ENCODE assay signal across 20 cellular contexts in the genomic region with DNA sequence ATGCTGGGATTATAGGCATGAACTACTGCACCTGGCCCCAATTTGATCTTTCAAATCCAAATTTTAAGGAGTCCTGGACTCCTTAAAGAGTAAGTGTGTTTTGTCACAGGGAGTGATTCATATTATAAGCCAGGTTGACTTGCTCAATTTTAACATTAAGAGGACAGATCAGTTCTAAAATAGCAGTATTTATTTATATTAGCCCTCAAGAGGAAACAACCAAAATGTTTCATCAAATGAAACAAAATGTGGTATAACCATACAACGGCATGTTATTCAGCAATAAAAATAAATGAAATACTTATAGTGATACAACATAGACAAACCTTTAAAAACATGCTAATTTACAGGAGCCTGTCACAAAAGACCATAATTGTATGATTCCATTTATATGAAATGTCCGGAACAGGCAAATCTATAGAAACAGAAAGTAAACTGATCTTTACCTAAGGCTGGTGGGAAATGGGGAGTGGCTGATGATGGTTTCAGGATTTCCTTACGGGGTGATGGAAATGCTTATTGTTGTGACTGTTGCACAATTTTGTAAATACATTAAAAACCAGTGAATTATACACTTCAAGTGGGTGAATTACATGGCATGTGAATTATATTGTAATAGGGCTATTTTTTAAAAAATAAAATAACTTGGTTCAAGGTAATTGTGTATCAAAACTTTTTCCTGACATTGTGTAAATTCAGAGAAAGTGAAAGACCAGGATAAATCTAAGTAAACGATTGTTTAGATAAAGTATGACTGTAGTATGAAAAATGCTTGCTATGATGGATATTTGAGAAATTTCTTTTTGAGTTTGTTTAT.
DNase-seq lines count a peak whose midpoint lies in the region; ATAC-seq, FAIRE-seq and TF ChIP-seq lines count a peak whose summit lies in the region.
"Had no signal": no experiment of that assay in that cellular context is flagged by ENCODE, and none has a peak within 500 bp of the region (broad histone marks: within the 10 kb centered on the region; RNA-seq: fewer than 3 reads in every experiment).

No MANE protein-coding gene starts in this region.

- peak overlapping the region; percentile 29; the same call in 1 of the 2 replicates for H3K4me3 ChIP-seq in AG04450 (ENCODE audit: low read depth, low read length)
- no peak overlapping the region for H3K4me3 ChIP-seq in astrocyte of the spinal cord (ENCODE audit: low read depth, low read length)
- H3K4me3 ChIP-seq: adrenal gland, esophagus squamous epithelium, K562, prostate gland, stomach, vagina had no signal

- POLR2A ChIA-PET in AG04450 (lab: Yijun Ruan, JAX): interaction anchor here (1.5 kb wide), 1 partner anchor 79 kb away, joined by 3 read pairs; no protein-coding TSS in a partner anchor

- FAIRE-seq in GM19239 (lab: Jason Lieb, UNC): no peak
- FAIRE-seq: K562 had no signal

- intact Hi-C loops in posterior vena cava (cut with DNase I) (no loop called here), natural killer cell (cut with micrococcal nuclease) (no loop called here)

- H3K27ac ChIP-seq in AG04450 (ENCODE audit: low read depth, low read length) (no peak overlapping the region), foreskin keratinocyte (peak overlapping the region; percentile 96)
- H3K27ac ChIP-seq: prostate gland, stomach, vagina had no signal

- no peaks in the 10 kb centered on the region for H3K27me3 Mint-ChIP-seq in activated naive CD4-positive, alpha-beta T cell treated with anti-CD3 and anti-CD28 coated beads, Interleukin-2, amount 10 ng/mL, durations not matched to agents 7 days and 5 days
- H3K27me3 Mint-ChIP-seq in natural killer cell (ENCODE audit: low read depth in 2 of 2): no peaks in the 10 kb centered on the region
- H3K27me3 Mint-ChIP-seq: activated CD4-positive, alpha-beta memory T cell treated with anti-CD3 and anti-CD28 coated beads for 36 hours; naive thymus-derived CD4-positive, alpha-beta T cell had no signal

- no peaks in the 10 kb centered on the region for H3K9me3 ChIP-seq in AG04450 (ENCODE audit: control insufficient read depth, insufficient read depth, low read length)
- H3K9me3 ChIP-seq: adrenal gland, esophagus squamous epithelium, prostate gland, stomach, vagina had no signal

- no peak for DNase-seq in AG04450 (ENCODE audit: low read depth, low spot score)
- DNase-seq in M059J (ENCODE audit: low read depth): peak; percentile 59
- DNase-seq in astrocyte of the spinal cord (ENCODE audit: low read depth, low spot score): peak; percentile 22
- peak; percentile 34 to 54 for DNase-seq in foreskin keratinocyte
- no peak for DNase-seq in posterior vena cava (ENCODE audit: low spot score)
- no peak for DNase-seq in activated naive CD4-positive, alpha-beta T cell treated with anti-CD3 and anti-CD28 coated beads, Interleukin-2, amount 10 ng/mL, durations not matched to agents 7 days and 5 days
- DNase-seq in natural killer cell: no peak
- no peak for DNase-seq in GM19239 (ENCODE audit: insufficient read length, low spot score)
- DNase-seq: activated CD4-positive, alpha-beta memory T cell treated with anti-CD3 and anti-CD28 coated beads for 36 hours; activated T-cell treated with anti-CD3 and anti-CD28 coated beads, Interleukin-2, amount 50 U/mL, for 72 hours; adrenal gland; COR-L47; cortex of kidney; esophagus squamous epithelium; GF-D8; naive thymus-derived CD4-positive, alpha-beta T cell; stomach had no signal

- ATAC-seq in foreskin keratinocyte: no peak
- no peak for ATAC-seq in natural killer cell
- ATAC-seq: activated T-cell treated with anti-CD3 and anti-CD28 coated beads, Interleukin-2, amount 50 U/mL, for 72 hours; K562; naive thymus-derived CD4-positive, alpha-beta T cell had no signal

- peaks cover 29% of the 10 kb centered on the region for H3K4me1 ChIP-seq in foreskin keratinocyte
- H3K4me1 ChIP-seq: prostate gland, stomach had no signal

- in situ Hi-C loops in astrocyte of the spinal cord (cut with HindIII; ENCODE audit: low sequenced_read_pairs): no loop called here

- CTCF ChIA-PET in AG04450 (lab: Charles Lee): interaction anchor here (0.7 kb wide), 2 partner anchors 24 to 584 kb away, joined by 3 read pairs; no protein-coding TSS in a partner anchor
- CTCF ChIA-PET in activated naive CD4-positive, alpha-beta T cell treated with anti-CD3 and anti-CD28 coated beads, Interleukin-2, amount 10 ng/mL, durations not matched to agents 7 days and 5 days (lab: Charles Lee): no interaction called here

- H3K27me3 ChIP-seq in AG04450 (ENCODE audit: control insufficient read depth, insufficient read depth, low read length) (no peaks in the 10 kb centered on the region), foreskin keratinocyte (no peaks in the 10 kb centered on the region)
- H3K27me3 ChIP-seq: adrenal gland, esophagus squamous epithelium, stomach, vagina had no signal

- no peak overlapping the region for H3K27ac Mint-ChIP-seq in activated naive CD4-positive, alpha-beta T cell treated with anti-CD3 and anti-CD28 coated beads, Interleukin-2, amount 10 ng/mL, durations not matched to agents 7 days and 5 days
- H3K27ac Mint-ChIP-seq in natural killer cell: no peak overlapping the region
- H3K27ac Mint-ChIP-seq: activated CD4-positive, alpha-beta memory T cell treated with anti-CD3 and anti-CD28 coated beads for 36 hours; activated T-cell treated with anti-CD3 and anti-CD28 coated beads, Interleukin-2, amount 50 U/mL, for 72 hours; naive thymus-derived CD4-positive, alpha-beta T cell had no signal

- H3K4me3 Mint-ChIP-seq in activated naive CD4-positive, alpha-beta T cell treated with anti-CD3 and anti-CD28 coated beads, Interleukin-2, amount 10 ng/mL, durations not matched to agents 7 days and 5 days: no peak overlapping the region
- H3K4me3 Mint-ChIP-seq in natural killer cell: no peak overlapping the region
- H3K4me3 Mint-ChIP-seq: activated CD4-positive, alpha-beta memory T cell treated with anti-CD3 and anti-CD28 coated beads for 36 hours; activated T-cell treated with anti-CD3 and anti-CD28 coated beads, Interleukin-2, amount 50 U/mL, for 72 hours; naive thymus-derived CD4-positive, alpha-beta T cell had no signal

- H3K9me3 Mint-ChIP-seq in activated naive CD4-positive, alpha-beta T cell treated with anti-CD3 and anti-CD28 coated beads, Interleukin-2, amount 10 ng/mL, durations not matched to agents 7 days and 5 days: peaks cover 6% of the 10 kb centered on the region
- H3K9me3 Mint-ChIP-seq in natural killer cell: peaks cover 0 to 4% of the 10 kb centered on the region in 2 donors

- no peaks in the 10 kb centered on the region for H3K4me1 Mint-ChIP-seq in activated naive CD4-positive, alpha-beta T cell treated with anti-CD3 and anti-CD28 coated beads, Interleukin-2, amount 10 ng/mL, durations not matched to agents 7 days and 5 days
- no peaks in the 10 kb centered on the region for H3K4me1 Mint-ChIP-seq in natural killer cell
- H3K4me1 Mint-ChIP-seq: naive thymus-derived CD4-positive, alpha-beta T cell had no signal

- TF ChIP-seq CTCF in AG04450 (IDR thresholded peaks at IDR 0.05; ENCODE audit: low read depth, low read length): no peak
- TF ChIP-seq CTCF in astrocyte of the spinal cord (IDR thresholded peaks at IDR 0.05; ENCODE audit: low read depth, low read length): no peak
- TF ChIP-seq CTCF in foreskin keratinocyte (conservative IDR thresholded peaks at IDR 0.05): no peak
- TF ChIP-seq CTCF in natural killer cell (IDR thresholded peaks at IDR 0.05): no peak

- no peaks in the 10 kb centered on the region for H3K36me3 Mint-ChIP-seq in activated naive CD4-positive, alpha-beta T cell treated with anti-CD3 and anti-CD28 coated beads, Interleukin-2, amount 10 ng/mL, durations not matched to agents 7 days and 5 days
- peaks cover 7% of the 10 kb centered on the region for H3K36me3 Mint-ChIP-seq in natural killer cell
- H3K36me3 Mint-ChIP-seq: activated CD4-positive, alpha-beta memory T cell treated with anti-CD3 and anti-CD28 coated beads for 36 hours; naive thymus-derived CD4-positive, alpha-beta T cell had no signal

Comparison
In these comparisons a context has a peak if more than half of its experiments do, and no peak if none do; other contexts are left out.
1. DNase-seq: peak in M059J (single experiment), astrocyte of the spinal cord (single experiment) and foreskin keratinocyte (2 of 2); none in AG04450 (single experiment), posterior vena cava (single experiment), activated naive CD4-positive, alpha-beta T cell treated with anti-CD3 and anti-CD28 coated beads, Interleukin-2, amount 10 ng/mL, durations not matched to agents 7 days and 5 days (single experiment), natural killer cell (single experiment) and GM19239 (single experiment).